2 cellular contexts compared by ENCODE assay signal in genomic region chr2:176297067-176297466, GRCh38.
A peak's percentile ranks its signal among the peaks of the same experiment; 100 is the strongest.
TF ChIP-seq lines count a peak whose summit lies in the region.

No MANE protein-coding gene starts in this region.

TF ChIP-seq in A549, 52 proteins besides CTCF, POLR2A, EP300 and RAD21:
- peak; percentile 71 for TF ChIP-seq MAFK (IDR thresholded peaks at IDR 0.05; ENCODE audit: partially characterized antibody)
- no peak for TF ChIP-seq HOXB13 (CRISPR knock-in tag; IDR thresholded peaks at IDR 0.05; ENCODE audit: low read depth)
- no peak for TF ChIP-seq CBX8 (IDR thresholded peaks at IDR 0.05)
- no peak for TF ChIP-seq NFE2L2 (conservative IDR thresholded peaks at IDR 0.05; ENCODE audit: low read length)
- TF ChIP-seq RARB (CRISPR knock-in tag; IDR thresholded peaks at IDR 0.05), result no peak
- TF ChIP-seq CHD2 (IDR thresholded peaks at IDR 0.05; ENCODE audit: low read length, partially characterized antibody), result no peak
- TF ChIP-seq SREBF2 (IDR thresholded peaks at IDR 0.05), result no peak
- no peak for TF ChIP-seq PBX3 (IDR thresholded peaks at IDR 0.05)

TF ChIP-seq in IMR-90, 13 proteins besides CTCF, POLR2A, EP300 and RAD21:
- TF ChIP-seq NFE2L2 (IDR thresholded peaks at IDR 0.05; ENCODE audit: low read depth, low read length), result no peak
- TF ChIP-seq MAFK (IDR thresholded peaks at IDR 0.05; ENCODE audit: low read depth, low read length), result peak; percentile 30; the same call in 1 of the 2 replicates
- no peak for TF ChIP-seq RCOR1 (IDR thresholded peaks at IDR 0.05; ENCODE audit: insufficient replicate concordance, low read length)
TF ChIP-seq in IMR-90: peak in this region for 1.
